22 cellular contexts compared by ENCODE assay signal in the genomic region with DNA sequence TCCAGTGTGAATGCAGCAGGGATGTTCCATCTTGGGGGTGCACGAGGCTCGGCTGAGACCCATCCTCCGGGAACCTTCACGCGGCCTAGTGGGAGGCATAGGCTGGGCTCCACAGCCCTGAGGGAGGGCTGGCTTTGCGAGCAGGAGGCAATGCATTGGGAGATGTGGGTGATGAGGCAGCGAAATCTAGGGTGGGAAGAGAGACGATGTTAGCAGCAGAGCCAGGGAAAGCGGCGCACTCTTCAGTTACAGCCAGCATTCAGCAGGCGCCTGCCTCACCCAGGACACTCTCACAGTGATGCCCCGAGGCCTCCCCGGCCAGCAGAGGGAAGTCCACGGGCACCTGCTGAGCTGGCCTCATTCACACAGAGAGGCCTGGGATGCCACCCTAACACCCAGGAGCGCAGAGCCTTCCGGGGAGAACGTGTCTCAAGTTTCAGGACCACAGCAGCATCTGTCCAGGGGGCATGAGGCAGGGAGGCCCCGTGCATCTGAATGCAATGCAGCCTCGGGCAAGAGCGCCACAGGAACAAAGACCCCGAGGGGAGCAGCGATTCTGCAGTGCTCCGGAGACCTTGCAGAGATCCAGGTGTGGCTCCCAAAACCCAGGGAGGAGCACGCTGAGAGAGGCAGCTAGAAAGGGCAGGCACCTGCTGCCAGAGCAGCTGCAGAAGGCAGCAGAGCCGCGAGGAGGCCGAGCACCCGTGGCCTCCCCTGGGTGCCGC.
DNase-seq lines count a peak whose midpoint lies in the region; ATAC-seq and TF ChIP-seq lines count a peak whose summit lies in the region.
"Had no signal": no experiment of that assay in that cellular context is flagged by ENCODE, and none has a peak within 500 bp of the region (broad histone marks: within the 10 kb centered on the region; RNA-seq: fewer than 3 reads in every experiment).

No MANE protein-coding gene starts in this region.

- DNase-seq in activated naive CD4-positive, alpha-beta T cell treated with anti-CD3 and anti-CD28 coated beads, Interleukin-2, amount 10 ng/mL, durations not matched to agents 7 days and 5 days, result no peak
- no peak for DNase-seq in activated naive CD4-positive, alpha-beta T cell (lab: John Stamatoyannopoulos, UW)
- no peak for DNase-seq in WTC11 (ENCODE audit: low spot score)
- DNase-seq in dorsolateral prefrontal cortex, result peak in 4 of 10 donors; percentile 44 to 64 (median 46)
- DNase-seq in effector memory CD8-positive, alpha-beta T cell, result no peak
- no peak for DNase-seq in NCI-H226
- no peak for DNase-seq in pons (ENCODE audit: low spot score)
- DNase-seq: activated CD4-positive, alpha-beta memory T cell treated with anti-CD3 and anti-CD28 coated beads for 36 hours; Calu3; cerebellar nuclear complex; kidney; NCI-H187; RPMI8226; stimulated activated CD4-positive, alpha-beta T cell treated with anti-CD3 and anti-CD28 coated beads, Interleukin-2, amount 100 ng/mL, for 48 hours; thyroid gland had no signal

- H3K4me1 Mint-ChIP-seq in activated naive CD4-positive, alpha-beta T cell treated with anti-CD3 and anti-CD28 coated beads, Interleukin-2, amount 10 ng/mL, durations not matched to agents 7 days and 5 days, result no peaks in the 10 kb centered on the region
- no peaks in the 10 kb centered on the region for H3K4me1 Mint-ChIP-seq in WTC11
- H3K4me1 Mint-ChIP-seq in stimulated activated memory B cell treated with anti-CD40 and anti-IgM and Interleukin-4, amounts not matched to agents 10 μg/mL and 1 μg/mL and 100 μg/mL, for 72 hours, result no peaks in the 10 kb centered on the region
- peaks cover 2 to 4% of the 10 kb centered on the region in 2 donors for H3K4me1 Mint-ChIP-seq in effector memory CD8-positive, alpha-beta T cell (ENCODE audit: low read depth in 2 of 2)

- H3K27me3 ChIP-seq in dorsolateral prefrontal cortex, result no peaks in the 10 kb centered on the region
- H3K27me3 ChIP-seq: BLaER1 treated with 17β-estradiol and CSF1 and Interleukin-3, amounts not matched to agents 10 nM and 100 nM; thyroid gland had no signal

- H3K4me3 Mint-ChIP-seq in activated naive CD4-positive, alpha-beta T cell treated with anti-CD3 and anti-CD28 coated beads, Interleukin-2, amount 10 ng/mL, durations not matched to agents 7 days and 5 days, result no peak overlapping the region
- no peak overlapping the region for H3K4me3 Mint-ChIP-seq in WTC11
- no peak overlapping the region for H3K4me3 Mint-ChIP-seq in stimulated activated memory B cell treated with anti-CD40 and anti-IgM and Interleukin-4, amounts not matched to agents 10 μg/mL and 1 μg/mL and 100 μg/mL, for 72 hours
- H3K4me3 Mint-ChIP-seq in effector memory CD8-positive, alpha-beta T cell, result no peak overlapping the region
- H3K4me3 Mint-ChIP-seq: activated CD4-positive, alpha-beta memory T cell treated with anti-CD3 and anti-CD28 coated beads for 36 hours; stimulated activated naive CD8-positive, alpha-beta T cell treated with anti-CD3 and anti-CD28 coated beads, Interleukin-15, Interleukin-2, amounts not matched to agents 100 ng/mL and 50 ng/mL, for 24 hours had no signal

- peaks cover 68% of the 10 kb centered on the region for H3K36me3 Mint-ChIP-seq in activated naive CD4-positive, alpha-beta T cell treated with anti-CD3 and anti-CD28 coated beads, Interleukin-2, amount 10 ng/mL, durations not matched to agents 7 days and 5 days
- peaks cover 56% of the 10 kb centered on the region for H3K36me3 Mint-ChIP-seq in WTC11
- H3K36me3 Mint-ChIP-seq in stimulated activated memory B cell treated with anti-CD40 and anti-IgM and Interleukin-4, amounts not matched to agents 10 μg/mL and 1 μg/mL and 100 μg/mL, for 72 hours, result peaks cover 77% of the 10 kb centered on the region
- H3K36me3 Mint-ChIP-seq in effector memory CD8-positive, alpha-beta T cell (ENCODE audit: insufficient read depth), result peaks cover 84% of the 10 kb centered on the region

- H3K27me3 Mint-ChIP-seq in activated naive CD4-positive, alpha-beta T cell treated with anti-CD3 and anti-CD28 coated beads, Interleukin-2, amount 10 ng/mL, durations not matched to agents 7 days and 5 days, result no peaks in the 10 kb centered on the region
- H3K27me3 Mint-ChIP-seq in WTC11 (ENCODE audit: low read depth), result no peaks in the 10 kb centered on the region
- H3K27me3 Mint-ChIP-seq in stimulated activated memory B cell treated with anti-CD40 and anti-IgM and Interleukin-4, amounts not matched to agents 10 μg/mL and 1 μg/mL and 100 μg/mL, for 72 hours, result no peaks in the 10 kb centered on the region
- H3K27me3 Mint-ChIP-seq in effector memory CD8-positive, alpha-beta T cell, result no peaks in the 10 kb centered on the region
- H3K27me3 Mint-ChIP-seq: activated CD4-positive, alpha-beta memory T cell treated with anti-CD3 and anti-CD28 coated beads for 36 hours; stimulated activated naive CD8-positive, alpha-beta T cell treated with anti-CD3 and anti-CD28 coated beads, Interleukin-15, Interleukin-2, amounts not matched to agents 100 ng/mL and 50 ng/mL, for 24 hours had no signal

- no peak overlapping the region for H3K4me3 ChIP-seq in dorsolateral prefrontal cortex
- H3K4me3 ChIP-seq: BLaER1 treated with 17β-estradiol and CSF1 and Interleukin-3, amounts not matched to agents 10 nM and 100 nM; lung; smooth muscle cell; thyroid gland had no signal

- no peaks in the 10 kb centered on the region for H3K9me3 Mint-ChIP-seq in activated naive CD4-positive, alpha-beta T cell treated with anti-CD3 and anti-CD28 coated beads, Interleukin-2, amount 10 ng/mL, durations not matched to agents 7 days and 5 days
- H3K9me3 Mint-ChIP-seq in WTC11, result no peaks in the 10 kb centered on the region
- no peaks in the 10 kb centered on the region for H3K9me3 Mint-ChIP-seq in stimulated activated memory B cell treated with anti-CD40 and anti-IgM and Interleukin-4, amounts not matched to agents 10 μg/mL and 1 μg/mL and 100 μg/mL, for 72 hours
- no peaks in the 10 kb centered on the region for H3K9me3 Mint-ChIP-seq in effector memory CD8-positive, alpha-beta T cell
- H3K9me3 Mint-ChIP-seq: activated CD4-positive, alpha-beta memory T cell treated with anti-CD3 and anti-CD28 coated beads for 36 hours; stimulated activated naive CD8-positive, alpha-beta T cell treated with anti-CD3 and anti-CD28 coated beads, Interleukin-15, Interleukin-2, amounts not matched to agents 100 ng/mL and 50 ng/mL, for 24 hours had no signal

- H3K27ac Mint-ChIP-seq in activated naive CD4-positive, alpha-beta T cell treated with anti-CD3 and anti-CD28 coated beads, Interleukin-2, amount 10 ng/mL, durations not matched to agents 7 days and 5 days, result peak overlapping the region; percentile 70
- H3K27ac Mint-ChIP-seq in WTC11, result 0 out of 2 replicates have a peak overlapping the region, but pooled peaks have one; percentile 44
- peak overlapping the region; percentile 55 for H3K27ac Mint-ChIP-seq in stimulated activated memory B cell treated with anti-CD40 and anti-IgM and Interleukin-4, amounts not matched to agents 10 μg/mL and 1 μg/mL and 100 μg/mL, for 72 hours
- H3K27ac Mint-ChIP-seq in effector memory CD8-positive, alpha-beta T cell, result peak overlapping the region in 1 of 2 donors; percentile 86
- H3K27ac Mint-ChIP-seq: activated CD4-positive, alpha-beta memory T cell treated with anti-CD3 and anti-CD28 coated beads for 36 hours; stimulated activated naive CD8-positive, alpha-beta T cell treated with anti-CD3 and anti-CD28 coated beads, Interleukin-15, Interleukin-2, amounts not matched to agents 100 ng/mL and 50 ng/mL, for 24 hours had no signal

- intact Hi-C loops in dorsolateral prefrontal cortex (cut with DNase I), result loop anchor here (2.0 to 10.0 kb wide), 2 partner anchors 223 to 225 kb away; no protein-coding TSS in a partner anchor

- peak overlapping the region in 56 of 59 donors; percentile 2 to 89 (median 82) for H3K27ac ChIP-seq in dorsolateral prefrontal cortex
- H3K27ac ChIP-seq: KMS-11, thyroid gland had no signal

- ATAC-seq in WTC11, result no peak
- no peak for ATAC-seq in stimulated activated memory B cell treated with anti-CD40 and anti-IgM and Interleukin-4, amounts not matched to agents 10 μg/mL and 1 μg/mL and 100 μg/mL, for 72 hours
- ATAC-seq in effector memory CD8-positive, alpha-beta T cell (replicated peaks), result no peak
- ATAC-seq: HCT116 had no signal

- no peak for TF ChIP-seq CTCF in WTC11 (IDR thresholded peaks at IDR 0.05)
- TF ChIP-seq CTCF in dorsolateral prefrontal cortex (IDR thresholded peaks at IDR 0.05 in 54 of 56, conservative IDR thresholded peaks at IDR 0.05 in 2 of 56; ENCODE audit: low read depth in 1 of 56, partially characterized antibody in 56 of 56), result no peak

- CTCF ChIA-PET in activated naive CD4-positive, alpha-beta T cell treated with anti-CD3 and anti-CD28 coated beads, Interleukin-2, amount 10 ng/mL, durations not matched to agents 7 days and 5 days (lab: Charles Lee), result interaction anchor here (1.7 kb wide), 1 partner anchor 135 kb away, joined by 5 read pairs; no protein-coding TSS in a partner anchor
- CTCF ChIA-PET in WTC11 (lab: Charles Lee), result interaction anchor here (1.0 kb wide), 1 partner anchor 35 kb away, joined by 3 read pairs; no protein-coding TSS in a partner anchor

- POLR2A ChIA-PET in WTC11 (lab: Charles Lee), result no interaction called here

TF ChIP-seq in WTC11, 78 proteins besides CTCF, POLR2A, EP300 and RAD21 (continues in another document):
- no peak for TF ChIP-seq E2F1 (CRISPR knock-in tag; IDR thresholded peaks at IDR 0.05)
- TF ChIP-seq ZSCAN18 (CRISPR knock-in tag; IDR thresholded peaks at IDR 0.05), result no peak
- TF ChIP-seq ZNF317 (CRISPR knock-in tag; IDR thresholded peaks at IDR 0.05; ENCODE audit: borderline replicate concordance, low read depth), result no peak
- TF ChIP-seq TEAD1 (CRISPR knock-in tag; IDR thresholded peaks at IDR 0.05), result no peak
- TF ChIP-seq NFYB (CRISPR knock-in tag; conservative IDR thresholded peaks at IDR 0.05; ENCODE audit: low read depth), result no peak
